21 cellular contexts compared by ENCODE assay signal in the genomic region with DNA sequence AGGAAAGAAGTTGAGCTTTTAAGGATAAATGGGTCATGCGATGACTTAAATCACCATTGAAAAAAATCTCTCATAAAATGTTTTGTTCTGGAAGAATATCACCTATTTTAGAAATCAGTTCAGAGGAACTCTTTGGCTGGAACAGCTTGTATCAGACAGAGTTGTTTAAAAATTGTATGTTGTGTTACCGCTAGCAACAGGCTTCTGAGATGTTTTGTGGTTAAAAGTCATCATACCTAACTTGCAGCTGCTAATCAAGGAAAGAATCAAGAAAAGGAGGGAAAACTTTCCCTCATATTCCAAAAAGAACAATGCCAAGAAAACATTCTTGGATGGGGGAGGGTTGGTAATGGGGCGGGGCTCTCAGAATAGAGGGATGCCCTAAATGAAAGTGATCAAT.
A peak's percentile ranks its signal among the peaks of the same experiment; 100 is the strongest.
DNase-seq lines count a peak whose midpoint lies in the region; ATAC-seq, FAIRE-seq and TF ChIP-seq lines count a peak whose summit lies in the region.
"Had no signal": no experiment of that assay in that cellular context is flagged by ENCODE, and none has a peak within 500 bp of the region (broad histone marks: within the 10 kb centered on the region; RNA-seq: fewer than 3 reads in every experiment).

No MANE protein-coding gene starts in this region.

- WGBS in K562 (ENCODE audit: insufficient coverage, low coverage, missing lambda C conversion rate) = 86% methylated on average over 3 of the region's 3 CpGs
- WGBS in sigmoid colon, 2 donors = 81 to 86% methylated on average over 3 of the region's 3 CpGs
- WGBS in heart left ventricle, 4 donors = 91 to 99% (median 98%) methylated on average over 3 of the region's 3 CpGs

- intact Hi-C loops in K562 (cut with micrococcal nuclease) (no loop called here), sigmoid colon (cut with DNase I) (loop anchor here (5.0 to 10.0 kb wide), 3 partner anchors 112 to 387 kb away; no protein-coding TSS in a partner anchor), heart left ventricle (cut with DNase I) (loop anchor here in 4 of 10 donors (10.0 kb wide), 1 partner anchor 220 kb away; a partner anchor contains a TSS)

- no peak overlapping the region; the same call in 1 of the 2 replicates for H3K4me3 Mint-ChIP-seq in HFFc6
- H3K4me3 Mint-ChIP-seq in activated CD8-positive, alpha-beta T cell treated with anti-CD3 and anti-CD28 coated beads, Interleukin-2, amount 10 ng/mL, durations not matched to agents 7 days and 5 days = no peak overlapping the region
- no peak overlapping the region for H3K4me3 Mint-ChIP-seq in activated naive CD8-positive, alpha-beta T cell treated with anti-CD3 and anti-CD28 coated beads, Interleukin-2, amount 50 U/mL, for 24 hours
- H3K4me3 Mint-ChIP-seq: mesothelial cell of epicardium had no signal

- H3K27ac ChIP-seq in K562 (ENCODE audit: extremely low read depth, low read depth, low read length) = no peak overlapping the region
- peak overlapping the region; percentile 50 to 82 (median 77) for H3K27ac ChIP-seq in sigmoid colon
- peak overlapping the region in 1 of 12 donors; percentile 33 for H3K27ac ChIP-seq in heart left ventricle
- H3K27ac ChIP-seq: SJSA1, skin epidermis had no signal

- no peaks in the 10 kb centered on the region for H3K27me3 Mint-ChIP-seq in HFFc6 (ENCODE audit: insufficient read depth)
- H3K27me3 Mint-ChIP-seq in activated CD8-positive, alpha-beta T cell treated with anti-CD3 and anti-CD28 coated beads, Interleukin-2, amount 10 ng/mL, durations not matched to agents 7 days and 5 days (ENCODE audit: low read depth) = peaks cover 10% of the 10 kb centered on the region
- peaks cover 13% of the 10 kb centered on the region for H3K27me3 Mint-ChIP-seq in activated naive CD8-positive, alpha-beta T cell treated with anti-CD3 and anti-CD28 coated beads, Interleukin-2, amount 50 U/mL, for 24 hours

- no peaks in the 10 kb centered on the region for H3K36me3 ChIP-seq in K562 (ENCODE audit: control insufficient read depth, insufficient read depth, low read length)
- no peaks in the 10 kb centered on the region for H3K36me3 ChIP-seq in sigmoid colon
- no peaks in the 10 kb centered on the region for H3K36me3 ChIP-seq in heart left ventricle
- H3K36me3 ChIP-seq: BE2C, HAP-1, SJSA1, thoracic aorta had no signal

- H3K4me1 Mint-ChIP-seq in HFFc6 (ENCODE audit: low read depth) = peaks cover 78% of the 10 kb centered on the region
- no peaks in the 10 kb centered on the region for H3K4me1 Mint-ChIP-seq in activated CD8-positive, alpha-beta T cell treated with anti-CD3 and anti-CD28 coated beads, Interleukin-2, amount 10 ng/mL, durations not matched to agents 7 days and 5 days (ENCODE audit: low read depth)
- peaks cover under 1% of the 10 kb centered on the region for H3K4me1 Mint-ChIP-seq in activated naive CD8-positive, alpha-beta T cell treated with anti-CD3 and anti-CD28 coated beads, Interleukin-2, amount 50 U/mL, for 24 hours

- H3K9me3 ChIP-seq in K562 (replicated peaks; ENCODE audit: control insufficient read depth, insufficient read depth, low read depth, low read length) (no peaks in the 10 kb centered on the region), sigmoid colon (no peaks in the 10 kb centered on the region), heart left ventricle (no peaks in the 10 kb centered on the region)
- H3K9me3 ChIP-seq: BE2C, HAP-1, SJSA1, thoracic aorta had no signal

- no TSS peak for BruUV-seq in K562 (replicated peaks; lab: Mats Ljungman, UMichigan)

- no peak for ATAC-seq in K562
- ATAC-seq in activated CD8-positive, alpha-beta T cell treated with anti-CD3 and anti-CD28 coated beads, Interleukin-2, amount 10 ng/mL, durations not matched to agents 7 days and 5 days = no peak
- no peak for ATAC-seq in activated naive CD8-positive, alpha-beta T cell treated with anti-CD3 and anti-CD28 coated beads, Interleukin-2, amount 50 U/mL, for 24 hours
- no peak for ATAC-seq in HG02642 (IDR thresholded peaks at IDR 0.05; ENCODE audit: poor library complexity, unreplicated experiment)
- ATAC-seq in heart left ventricle = no peak
- ATAC-seq: activated naive CD4-positive, alpha-beta T cell treated with anti-CD3 and anti-CD28 coated beads, Interleukin-2, amount 50 U/mL, for 72 hours had no signal

- H3K4me1 ChIP-seq in K562 (replicated peaks in 1 of 2; ENCODE audit: control insufficient read depth in 2 of 2, insufficient read depth in 2 of 2, low read length in 2 of 2) (peaks cover 0 to 9% of the 10 kb centered on the region in 2 experiments; a peak in 3 of 5 replicates), sigmoid colon (peaks cover 0 to 83% (median 73%) of the 10 kb centered on the region in 4 donors), heart left ventricle (peaks cover 0 to 42% (median 15%) of the 10 kb centered on the region in 12 donors)
- H3K4me1 ChIP-seq: BE2C, HAP-1 had no signal

- in situ Hi-C loops in K562 (cut with MboI) = no loop called here

- CTCF ChIA-PET in K562 (lab: Yijun Ruan, JAX; ENCODE audit: low intra/inter-chr PET ratio) = no interaction called here
- CTCF ChIA-PET in activated CD8-positive, alpha-beta T cell treated with anti-CD3 and anti-CD28 coated beads, Interleukin-2, amount 10 ng/mL, durations not matched to agents 7 days and 5 days (lab: Charles Lee) = no interaction called here

- H3K9me1 ChIP-seq in K562 (ENCODE audit: control insufficient read depth, insufficient read depth, low read length) = no peaks in the 10 kb centered on the region

- H4K20me1 ChIP-seq in K562 (replicated peaks; ENCODE audit: control insufficient read depth, insufficient read depth, low read length) = no peaks in the 10 kb centered on the region

- TF ChIP-seq POLR2A in K562 (conservative IDR thresholded peaks at IDR 0.05) (no peak), sigmoid colon (IDR thresholded peaks at IDR 0.05) (no peak), heart left ventricle (IDR thresholded peaks at IDR 0.05) (no peak)

- TF ChIP-seq EP300 in K562 (IDR thresholded peaks at IDR 0.05; ENCODE audit: low read length) (no peak), sigmoid colon (IDR thresholded peaks at IDR 0.05) (peak in 1 of 4 donors; percentile 86)

- H3K79me2 ChIP-seq in K562 (ENCODE audit: control insufficient read depth, insufficient read depth, low read length) = no peaks in the 10 kb centered on the region

- H3K9me3 Mint-ChIP-seq in HFFc6 = no peaks in the 10 kb centered on the region
- no peaks in the 10 kb centered on the region for H3K9me3 Mint-ChIP-seq in activated CD8-positive, alpha-beta T cell treated with anti-CD3 and anti-CD28 coated beads, Interleukin-2, amount 10 ng/mL, durations not matched to agents 7 days and 5 days (ENCODE audit: insufficient read depth)
- no peaks in the 10 kb centered on the region for H3K9me3 Mint-ChIP-seq in activated naive CD8-positive, alpha-beta T cell treated with anti-CD3 and anti-CD28 coated beads, Interleukin-2, amount 50 U/mL, for 24 hours
- H3K9me3 Mint-ChIP-seq: activated naive CD4-positive, alpha-beta T cell treated with anti-CD3 and anti-CD28 coated beads, Interleukin-2, amount 50 U/mL, for 72 hours; mesothelial cell of epicardium had no signal

- H3K4me3 ChIP-seq in K562 = no peak overlapping the region
- no peak overlapping the region for H3K4me3 ChIP-seq in sigmoid colon
- H3K4me3 ChIP-seq in heart left ventricle = no peak overlapping the region
- H3K4me3 ChIP-seq: HAP-1, SJSA1, skin epidermis, thoracic aorta had no signal

- FAIRE-seq in K562 (lab: Jason Lieb, UNC) = no peak
- FAIRE-seq: keratinocyte had no signal

- no peak overlapping the region for H3K4me2 ChIP-seq in K562 (ENCODE audit: insufficient read depth, low read length)

- TF ChIP-seq CTCF in HFFc6 (IDR thresholded peaks at IDR 0.05) = no peak
- TF ChIP-seq CTCF in K562 (IDR thresholded peaks at IDR 0.05 in 2 of 3, conservative IDR thresholded peaks at IDR 0.05 in 1 of 3; ENCODE audit: insufficient read depth in 2 of 3, low read depth in 1 of 3, low read length in 3 of 3) = no peak
- TF ChIP-seq CTCF in sigmoid colon (IDR thresholded peaks at IDR 0.05) = no peak
- TF ChIP-seq CTCF in heart left ventricle (IDR thresholded peaks at IDR 0.05) = no peak

- POLR2A ChIA-PET in K562 (lab: Yijun Ruan, JAX) = interaction anchor here (0.7 to 1.0 kb wide), 3 partner anchors 12 to 220 kb away, joined by 3 to 4 read pairs (median 3); a partner anchor contains a TSS
- POLR2A ChIA-PET in activated CD8-positive, alpha-beta T cell treated with anti-CD3 and anti-CD28 coated beads, Interleukin-2, amount 10 ng/mL, durations not matched to agents 7 days and 5 days (lab: Charles Lee) = no interaction called here

- H3K36me3 Mint-ChIP-seq in HFFc6 (ENCODE audit: low read depth) = peaks cover 4% of the 10 kb centered on the region; the same call in 1 of the 2 replicates
- no peaks in the 10 kb centered on the region for H3K36me3 Mint-ChIP-seq in activated CD8-positive, alpha-beta T cell treated with anti-CD3 and anti-CD28 coated beads, Interleukin-2, amount 10 ng/mL, durations not matched to agents 7 days and 5 days (ENCODE audit: low read depth)
- no peaks in the 10 kb centered on the region for H3K36me3 Mint-ChIP-seq in activated naive CD8-positive, alpha-beta T cell treated with anti-CD3 and anti-CD28 coated beads, Interleukin-2, amount 50 U/mL, for 24 hours (ENCODE audit: low read depth)
- H3K36me3 Mint-ChIP-seq: activated naive CD4-positive, alpha-beta T cell treated with anti-CD3 and anti-CD28 coated beads, Interleukin-2, amount 50 U/mL, for 72 hours; mesothelial cell of epicardium had no signal

- H3K27ac Mint-ChIP-seq in HFFc6 = peak overlapping the region; percentile 98
- no peak overlapping the region for H3K27ac Mint-ChIP-seq in activated CD8-positive, alpha-beta T cell treated with anti-CD3 and anti-CD28 coated beads, Interleukin-2, amount 10 ng/mL, durations not matched to agents 7 days and 5 days
- no peak overlapping the region for H3K27ac Mint-ChIP-seq in activated naive CD8-positive, alpha-beta T cell treated with anti-CD3 and anti-CD28 coated beads, Interleukin-2, amount 50 U/mL, for 24 hours
- H3K27ac Mint-ChIP-seq: activated naive CD4-positive, alpha-beta T cell treated with anti-CD3 and anti-CD28 coated beads, Interleukin-2, amount 50 U/mL, for 72 hours had no signal

- TF ChIP-seq RAD21 in K562 (CRISPR knock-in tag; conservative IDR thresholded peaks at IDR 0.05 in 1 of 2, IDR thresholded peaks at IDR 0.05 in 1 of 2) = no peak

- H2AFZ ChIP-seq in K562 (ENCODE audit: low read depth, low read length) = no peak overlapping the region

- no peak overlapping the region for H3K9ac ChIP-seq in K562 (ENCODE audit: insufficient read depth in 1 of 2, low read depth in 2 of 2, low read length in 2 of 2)

- peak; percentile 45 for DNase-seq in HFFc6
- no peak for DNase-seq in K562 (ENCODE audit: extremely low read depth in 1 of 4, low spot score in 3 of 4)
- peak; percentile 75 for DNase-seq in glomerular visceral epithelial cell (ENCODE audit: extremely low spot score)
- no peak for DNase-seq in sigmoid colon
- no peak for DNase-seq in activated CD8-positive, alpha-beta T cell treated with anti-CD3 and anti-CD28 coated beads, Interleukin-2, amount 10 ng/mL, durations not matched to agents 7 days and 5 days
- no peak for DNase-seq in activated naive CD8-positive, alpha-beta T cell treated with anti-CD3 and anti-CD28 coated beads, Interleukin-2, amount 50 U/mL, for 24 hours
- DNase-seq in heart left ventricle = no peak
- DNase-seq: activated CD4-positive, alpha-beta T cell treated with anti-CD3 and anti-CD28 coated beads for 48 hours; BE2C; MV-4-11; NCI-H2029; NCI-H524; T-helper 9 cell had no signal

- no peaks in the 10 kb centered on the region for H3K27me3 ChIP-seq in K562 (ENCODE audit: control insufficient read depth in 2 of 2, insufficient read depth in 2 of 2, low read length in 2 of 2)
- H3K27me3 ChIP-seq in sigmoid colon = no peaks in the 10 kb centered on the region
- no peaks in the 10 kb centered on the region for H3K27me3 ChIP-seq in heart left ventricle
- H3K27me3 ChIP-seq: BE2C, SJSA1 had no signal

Comparison
In these comparisons a context has a peak if more than half of its experiments do, and no peak if none do; other contexts are left out.
1. DNase-seq: peak in HFFc6 (single experiment) and glomerular visceral epithelial cell (single experiment); none in K562 (0 of 4), sigmoid colon (single experiment), activated CD8-positive, alpha-beta T cell treated with anti-CD3 and anti-CD28 coated beads, Interleukin-2, amount 10 ng/mL, durations not matched to agents 7 days and 5 days (single experiment), activated naive CD8-positive, alpha-beta T cell treated with anti-CD3 and anti-CD28 coated beads, Interleukin-2, amount 50 U/mL, for 24 hours (single experiment) and heart left ventricle (0 of 5).